38 cellular contexts compared by ENCODE assay signal in genomic region chr12:62778187-62778586, GRCh38.
"Had no signal": no experiment of that assay in that cellular context is flagged by ENCODE, and none has a peak within 500 bp of the region (broad histone marks: within the 10 kb centered on the region; RNA-seq: fewer than 3 reads in every experiment).

No MANE protein-coding gene starts in this region.

- H3K36me3 Mint-ChIP-seq: activated CD8-positive, alpha-beta memory T cell treated with anti-CD3 and anti-CD28 coated beads, Interleukin-2, amount 10 ng/mL, durations not matched to agents 7 days and 5 days; activated naive CD4-positive, alpha-beta T cell treated with anti-CD3 and anti-CD28 coated beads, Interleukin-2, amount 10 ng/mL, durations not matched to agents 7 days and 5 days; activated naive CD4-positive, alpha-beta T cell treated with anti-CD3 and anti-CD28 coated beads, Interleukin-2, amount 50 U/mL, for 24 hours; activated naive CD8-positive, alpha-beta T cell; activated naive CD8-positive, alpha-beta T cell treated with anti-CD3 and anti-CD28 coated beads, Interleukin-2, amount 10 ng/mL, durations not matched to agents 7 days and 5 days; brain had no signal

- H3K4me3 ChIP-seq: ascending aorta, cardiac muscle cell had no signal

- ATAC-seq: activated CD4-positive, alpha-beta T cell treated with anti-CD3 and anti-CD28 coated beads for 36 hours; activated CD4-positive, CD25-positive, alpha-beta regulatory T cell treated with anti-CD3 and anti-CD28 coated beads, Interleukin-2, amount 50 U/mL, for 24 hours; activated CD8-positive, alpha-beta memory T cell treated with anti-CD3 and anti-CD28 coated beads, Interleukin-2, amount 10 ng/mL, durations not matched to agents 7 days and 5 days; activated CD8-positive, alpha-beta T cell treated with anti-CD3 and anti-CD28 coated beads, Interleukin-2, amount 10 ng/mL, durations not matched to agents 7 days and 5 days; activated naive CD8-positive, alpha-beta T cell treated with anti-CD3 and anti-CD28 coated beads, Interleukin-2, amount 50 U/mL, for 24 hours had no signal

- H3K27me3 ChIP-seq: ascending aorta, cardiac muscle cell had no signal

- DNase-seq: activated CD4-positive, alpha-beta memory T cell treated with anti-CD3 and anti-CD28 coated beads, Interleukin-2, amount 10 ng/mL, durations not matched to agents 7 days and 5 days; activated CD4-positive, alpha-beta T cell treated with anti-CD3 and anti-CD28 coated beads for 1 hour; activated CD4-positive, alpha-beta T cell treated with anti-CD3 and anti-CD28 coated beads for 36 hours; activated CD4-positive, alpha-beta T cell treated with anti-CD3 and anti-CD28 coated beads for 48 hours; activated CD4-positive, alpha-beta T cell treated with anti-CD3 and anti-CD28 coated beads, Interleukin-2, amount 10 ng/mL, durations not matched to agents 7 days and 5 days; activated CD4-positive, alpha-beta T cell treated with anti-CD3 and anti-CD28 coated beads, Interleukin-2, amount 50 U/mL, for 48 hours; activated CD4-positive, CD25-positive, alpha-beta regulatory T cell; activated CD8-positive, alpha-beta memory T cell treated with anti-CD3 and anti-CD28 coated beads for 24 hours; activated CD8-positive, alpha-beta memory T cell treated with anti-CD3 and anti-CD28 coated beads, Interleukin-2, amount 10 ng/mL, durations not matched to agents 7 days and 5 days; activated CD8-positive, alpha-beta memory T cell treated with anti-CD3 and anti-CD28 coated beads, Interleukin-2, amount 50 U/mL, for 48 hours; activated CD8-positive, alpha-beta T cell treated with anti-CD3 and anti-CD28 coated beads, Interleukin-2, amount 10 ng/mL, durations not matched to agents 7 days and 5 days; activated effector memory CD4-positive, alpha-beta T cell treated with Interleukin-2 at 50 U/mL for 16 hours; activated gamma-delta T cell; activated naive CD4-positive, alpha-beta T cell treated with anti-CD3 and anti-CD28 coated beads, Interleukin-2, amount 10 ng/mL, durations not matched to agents 7 days and 5 days; activated naive CD4-positive, alpha-beta T cell treated with Interleukin-2 at 50 U/mL for 16 hours; activated naive CD8-positive, alpha-beta T cell treated with anti-CD3 and anti-CD28 coated beads, Interleukin-2, amount 10 ng/mL, durations not matched to agents 7 days and 5 days; activated naive CD8-positive, alpha-beta T cell treated with anti-CD3 and anti-CD28 coated beads, Interleukin-2, amount 50 U/mL, for 24 hours; activated T-cell treated with anti-CD3 and anti-CD28 coated beads, Interleukin-2, amount 50 U/mL, for 24 hours; activated T-cell treated with anti-CD3 and anti-CD28 coated beads, Interleukin-2, amount 50 U/mL, for 48 hours; amygdala; anterior cingulate cortex; caudate nucleus; cerebellar nuclear complex; T-helper 2 cell; T-helper 9 cell had no signal

- H3K9me3 ChIP-seq: ascending aorta had no signal

- H3K27ac Mint-ChIP-seq: activated CD4-positive, alpha-beta memory T cell treated with anti-CD3 and anti-CD28 coated beads, Interleukin-2, amount 10 ng/mL, durations not matched to agents 7 days and 5 days; activated CD4-positive, alpha-beta T cell treated with anti-CD3 and anti-CD28 coated beads for 36 hours; activated CD4-positive, alpha-beta T cell treated with anti-CD3 and anti-CD28 coated beads, Interleukin-2, amount 10 ng/mL, durations not matched to agents 7 days and 5 days; activated CD8-positive, alpha-beta memory T cell treated with anti-CD3 and anti-CD28 coated beads, Interleukin-2, amount 10 ng/mL, durations not matched to agents 7 days and 5 days; activated CD8-positive, alpha-beta T cell treated with anti-CD3 and anti-CD28 coated beads, Interleukin-2, amount 10 ng/mL, durations not matched to agents 7 days and 5 days; activated naive CD4-positive, alpha-beta T cell treated with anti-CD3 and anti-CD28 coated beads, Interleukin-2, amount 10 ng/mL, durations not matched to agents 7 days and 5 days; activated naive CD4-positive, alpha-beta T cell treated with anti-CD3 and anti-CD28 coated beads, Interleukin-2, amount 50 U/mL, for 24 hours; activated naive CD8-positive, alpha-beta T cell; activated naive CD8-positive, alpha-beta T cell treated with anti-CD3 and anti-CD28 coated beads, Interleukin-2, amount 10 ng/mL, durations not matched to agents 7 days and 5 days; activated naive CD8-positive, alpha-beta T cell treated with anti-CD3 and anti-CD28 coated beads, Interleukin-2, amount 50 U/mL, for 24 hours; activated T-cell treated with anti-CD3 and anti-CD28 coated beads, Interleukin-2, amount 50 U/mL, for 24 hours; activated T-helper 2 cell treated with anti-CD3 and anti-CD28 coated beads, Interferon-gamma antibody, Interleukin-2, Interleukin-4, amounts not matched to agents 10 μg/mL and 5 μg/mL and 100 μg/mL, durations not matched to agents 14 hours and 24 hours and 36 hours; brain; T-helper 1 cell treated with Interleukin-12 subunit alpha and Interleukin-12 subunit beta and Interleukin-4 antibody, amounts not matched to agents 30 μg/mL and 1 μg/mL, for 36 hours; T-helper 2 cell treated with Interferon-gamma antibody and Interleukin-4, amounts not matched to agents 5 μg/mL and 100 μg/mL, for 36 hours had no signal

- H3K9me3 Mint-ChIP-seq: activated CD4-positive, alpha-beta memory T cell treated with anti-CD3 and anti-CD28 coated beads, Interleukin-2, amount 10 ng/mL, durations not matched to agents 7 days and 5 days; activated CD4-positive, alpha-beta T cell treated with anti-CD3 and anti-CD28 coated beads, Interleukin-2, amount 10 ng/mL, durations not matched to agents 7 days and 5 days; activated naive CD4-positive, alpha-beta T cell treated with anti-CD3 and anti-CD28 coated beads, Interleukin-2, amount 10 ng/mL, durations not matched to agents 7 days and 5 days; activated naive CD4-positive, alpha-beta T cell treated with anti-CD3 and anti-CD28 coated beads, Interleukin-2, amount 50 U/mL, for 24 hours; activated naive CD8-positive, alpha-beta T cell treated with anti-CD3 and anti-CD28 coated beads, Interleukin-2, amount 10 ng/mL, durations not matched to agents 7 days and 5 days; activated naive CD8-positive, alpha-beta T cell treated with anti-CD3 and anti-CD28 coated beads, Interleukin-2, amount 50 U/mL, for 24 hours; activated T-cell treated with anti-CD3 and anti-CD28 coated beads, Interleukin-2, amount 50 U/mL, for 24 hours; activated T-helper 2 cell treated with anti-CD3 and anti-CD28 coated beads, Interferon-gamma antibody, Interleukin-2, Interleukin-4, amounts not matched to agents 10 μg/mL and 5 μg/mL and 100 μg/mL, durations not matched to agents 14 hours and 24 hours and 36 hours; brain; central memory CD8-positive, alpha-beta T cell; T-helper 1 cell treated with Interleukin-12 subunit alpha and Interleukin-12 subunit beta and Interleukin-4 antibody, amounts not matched to agents 30 μg/mL and 1 μg/mL, for 36 hours; T-helper 2 cell treated with Interferon-gamma antibody and Interleukin-4, amounts not matched to agents 5 μg/mL and 100 μg/mL, for 36 hours had no signal

- H3K4me1 Mint-ChIP-seq: activated CD4-positive, alpha-beta memory T cell treated with anti-CD3 and anti-CD28 coated beads, Interleukin-2, amount 10 ng/mL, durations not matched to agents 7 days and 5 days; activated CD4-positive, alpha-beta T cell treated with anti-CD3 and anti-CD28 coated beads for 36 hours; activated CD4-positive, alpha-beta T cell treated with anti-CD3 and anti-CD28 coated beads, Interleukin-2, amount 10 ng/mL, durations not matched to agents 7 days and 5 days; activated CD8-positive, alpha-beta memory T cell treated with anti-CD3 and anti-CD28 coated beads, Interleukin-2, amount 10 ng/mL, durations not matched to agents 7 days and 5 days; activated naive CD4-positive, alpha-beta T cell treated with anti-CD3 and anti-CD28 coated beads, Interleukin-2, amount 10 ng/mL, durations not matched to agents 7 days and 5 days; activated naive CD4-positive, alpha-beta T cell treated with anti-CD3 and anti-CD28 coated beads, Interleukin-2, amount 50 U/mL, for 24 hours; activated naive CD8-positive, alpha-beta T cell treated with anti-CD3 and anti-CD28 coated beads, Interleukin-2, amount 10 ng/mL, durations not matched to agents 7 days and 5 days; central memory CD8-positive, alpha-beta T cell had no signal

- H3K36me3 ChIP-seq: ascending aorta, cardiac muscle cell had no signal

- H3K4me3 Mint-ChIP-seq: activated CD4-positive, alpha-beta memory T cell treated with anti-CD3 and anti-CD28 coated beads, Interleukin-2, amount 10 ng/mL, durations not matched to agents 7 days and 5 days; activated CD4-positive, alpha-beta T cell treated with anti-CD3 and anti-CD28 coated beads for 36 hours; activated CD4-positive, alpha-beta T cell treated with anti-CD3 and anti-CD28 coated beads, Interleukin-2, amount 10 ng/mL, durations not matched to agents 7 days and 5 days; activated CD8-positive, alpha-beta memory T cell treated with anti-CD3 and anti-CD28 coated beads, Interleukin-2, amount 10 ng/mL, durations not matched to agents 7 days and 5 days; activated CD8-positive, alpha-beta T cell treated with anti-CD3 and anti-CD28 coated beads, Interleukin-2, amount 10 ng/mL, durations not matched to agents 7 days and 5 days; activated naive CD4-positive, alpha-beta T cell treated with anti-CD3 and anti-CD28 coated beads, Interleukin-2, amount 10 ng/mL, durations not matched to agents 7 days and 5 days; activated naive CD4-positive, alpha-beta T cell treated with anti-CD3 and anti-CD28 coated beads, Interleukin-2, amount 50 U/mL, for 24 hours; activated naive CD8-positive, alpha-beta T cell; activated naive CD8-positive, alpha-beta T cell treated with anti-CD3 and anti-CD28 coated beads, Interleukin-2, amount 10 ng/mL, durations not matched to agents 7 days and 5 days; activated naive CD8-positive, alpha-beta T cell treated with anti-CD3 and anti-CD28 coated beads, Interleukin-2, amount 50 U/mL, for 24 hours; activated T-cell treated with anti-CD3 and anti-CD28 coated beads, Interleukin-2, amount 50 U/mL, for 24 hours; brain; central memory CD8-positive, alpha-beta T cell; T-helper 1 cell treated with Interleukin-12 subunit alpha and Interleukin-12 subunit beta and Interleukin-4 antibody, amounts not matched to agents 30 μg/mL and 1 μg/mL, for 36 hours; T-helper 2 cell treated with Interferon-gamma antibody and Interleukin-4, amounts not matched to agents 5 μg/mL and 100 μg/mL, for 36 hours had no signal

- H3K27ac ChIP-seq: ascending aorta, cardiac muscle cell, VCaP had no signal

- H3K27me3 Mint-ChIP-seq: activated CD4-positive, alpha-beta memory T cell treated with anti-CD3 and anti-CD28 coated beads, Interleukin-2, amount 10 ng/mL, durations not matched to agents 7 days and 5 days; activated CD4-positive, alpha-beta T cell treated with anti-CD3 and anti-CD28 coated beads for 36 hours; activated CD4-positive, alpha-beta T cell treated with anti-CD3 and anti-CD28 coated beads, Interleukin-2, amount 10 ng/mL, durations not matched to agents 7 days and 5 days; activated CD8-positive, alpha-beta memory T cell treated with anti-CD3 and anti-CD28 coated beads, Interleukin-2, amount 10 ng/mL, durations not matched to agents 7 days and 5 days; activated naive CD4-positive, alpha-beta T cell treated with anti-CD3 and anti-CD28 coated beads, Interleukin-2, amount 50 U/mL, for 24 hours; activated naive CD8-positive, alpha-beta T cell; activated naive CD8-positive, alpha-beta T cell treated with anti-CD3 and anti-CD28 coated beads, Interleukin-2, amount 50 U/mL, for 24 hours; activated T-cell treated with anti-CD3 and anti-CD28 coated beads, Interleukin-2, amount 50 U/mL, for 24 hours; brain had no signal

- H3K4me1 ChIP-seq: ascending aorta had no signal

- FAIRE-seq: bronchial epithelial cell, TTC549 had no signal
